ENCODE assay signal across 8 cellular contexts in genomic region chr10:1109795-1110673, GRCh38. TPM values are rescaled to one million over a fixed set of nuclear protein-coding genes. Genes with fewer than 3 reads are reported as not detected.
DNase-seq lines count a peak whose midpoint lies in the region; ATAC-seq lines count a peak whose summit lies in the region.

No MANE protein-coding gene starts in this region.

- H3K4me1 Mint-ChIP-seq in T-cell, result peaks cover 36 to 51% (median 38%) of the 10 kb centered on the region in 3 donors
- H3K4me1 Mint-ChIP-seq in activated naive CD8-positive, alpha-beta T cell treated with anti-CD3 and anti-CD28 coated beads, Interleukin-2, amount 50 U/mL, for 24 hours, result peaks cover 34% of the 10 kb centered on the region

- peaks cover 58% of the 10 kb centered on the region for H3K36me3 Mint-ChIP-seq in T-cell
- H3K36me3 Mint-ChIP-seq in activated naive CD8-positive, alpha-beta T cell treated with anti-CD3 and anti-CD28 coated beads, Interleukin-2, amount 50 U/mL, for 24 hours (ENCODE audit: low read depth), result peaks cover 62% of the 10 kb centered on the region

- peak overlapping the region; percentile 93 to 94 for H3K27ac Mint-ChIP-seq in T-cell
- peak overlapping the region; percentile 91 for H3K27ac Mint-ChIP-seq in activated naive CD8-positive, alpha-beta T cell treated with anti-CD3 and anti-CD28 coated beads, Interleukin-2, amount 50 U/mL, for 24 hours

- peak; percentile 26 for DNase-seq in DMS114 treated with DMSO at 0.1 percent for 48 hours (lab: John Stamatoyannopoulos, UW; ENCODE audit: unreplicated experiment)
- peak; percentile 34 for DNase-seq in HS-5 (ENCODE audit: low read depth)
- peak; percentile 45 to 77 (median 68) for DNase-seq in T-cell
- DNase-seq in activated naive CD8-positive, alpha-beta T cell treated with anti-CD3 and anti-CD28 coated beads, Interleukin-2, amount 50 U/mL, for 24 hours, result peak; percentile 78
- peak; percentile 68 for DNase-seq in iPS DF 19.7 (ENCODE audit: low read depth, low spot score)
- DNase-seq in stimulated activated CD4-positive, alpha-beta T cell treated with anti-CD3 and anti-CD28 coated beads, Interleukin-12 subunit alpha, Interleukin-12 subunit beta, amount 100 ng/mL, for 4 hours, result peak; percentile 70
- no peak for DNase-seq in mesenteric fat pad (ENCODE audit: low spot score)

- POLR2A ChIA-PET in T-cell (lab: Charles Lee), result no interaction called here

- no peaks in the 10 kb centered on the region for H3K27me3 Mint-ChIP-seq in T-cell
- H3K27me3 Mint-ChIP-seq in activated naive CD8-positive, alpha-beta T cell treated with anti-CD3 and anti-CD28 coated beads, Interleukin-2, amount 50 U/mL, for 24 hours, result no peaks in the 10 kb centered on the region

- peak overlapping the region; percentile 30 to 70 (median 54) for H3K4me3 Mint-ChIP-seq in T-cell
- H3K4me3 Mint-ChIP-seq in activated naive CD8-positive, alpha-beta T cell treated with anti-CD3 and anti-CD28 coated beads, Interleukin-2, amount 50 U/mL, for 24 hours, result peak overlapping the region; percentile 66

- H3K9me3 Mint-ChIP-seq in T-cell, result no peaks in the 10 kb centered on the region
- no peaks in the 10 kb centered on the region for H3K9me3 Mint-ChIP-seq in activated naive CD8-positive, alpha-beta T cell treated with anti-CD3 and anti-CD28 coated beads, Interleukin-2, amount 50 U/mL, for 24 hours

- CTCF ChIA-PET in T-cell (lab: Charles Lee), result interaction anchor here (0.7 to 1.3 kb wide), 8 partner anchors 17 to 1934 kb away, joined by 3 to 7 read pairs (median 4); no protein-coding TSS in a partner anchor

- ATAC-seq in GM19455 (IDR thresholded peaks at IDR 0.05; ENCODE audit: unreplicated experiment) (peak; percentile 99), T-cell (replicated peaks in 1 of 4) (peak; percentile 95 to 97 (median 96))
- peak; percentile 91 for ATAC-seq in activated naive CD8-positive, alpha-beta T cell treated with anti-CD3 and anti-CD28 coated beads, Interleukin-2, amount 50 U/mL, for 24 hours

RNA-seq across cellular contexts. Expression of gene WDR37, which starts 53.8 kb away (rescaled TPM):
- total RNA-seq in T-cell (10 to 100 TPM; 34.6 to 40.4 (median 37.3) TPM), mesenteric fat pad (17.1 TPM)
